9 cellular contexts compared by ENCODE assay signal in genomic region chr14:54882521-54882920, GRCh38. TPM values are rescaled to one million over a fixed set of nuclear protein-coding genes. Genes with fewer than 3 reads are reported as not detected.
DNase-seq lines count a peak whose midpoint lies in the region; ATAC-seq and TF ChIP-seq lines count a peak whose summit lies in the region.
"Had no signal": no experiment of that assay in that cellular context is flagged by ENCODE, and none has a peak within 500 bp of the region (broad histone marks: within the 10 kb centered on the region; RNA-seq: fewer than 3 reads in every experiment).

No MANE protein-coding gene starts in this region.

- no peaks in the 10 kb centered on the region for H3K9me3 Mint-ChIP-seq in CD4-positive, CD25-positive, alpha-beta regulatory T cell
- H3K9me3 Mint-ChIP-seq in central memory CD8-positive, alpha-beta T cell: no peaks in the 10 kb centered on the region
- H3K9me3 Mint-ChIP-seq in naive thymus-derived CD8-positive, alpha-beta T cell: no peaks in the 10 kb centered on the region
- no peaks in the 10 kb centered on the region; the same call in 2 of the 3 replicates for H3K9me3 Mint-ChIP-seq in GM23338

- H3K27ac Mint-ChIP-seq in CD4-positive, CD25-positive, alpha-beta regulatory T cell: peak overlapping the region; percentile 90 to 97 (median 94)
- peak overlapping the region; percentile 89 for H3K27ac Mint-ChIP-seq in central memory CD8-positive, alpha-beta T cell (ENCODE audit: low read depth)
- H3K27ac Mint-ChIP-seq in naive thymus-derived CD8-positive, alpha-beta T cell: peak overlapping the region; percentile 90 to 99 (median 96)
- H3K27ac Mint-ChIP-seq in GM23338: no peak overlapping the region

- H3K4me3 ChIP-seq in CD4-positive, CD25-positive, alpha-beta regulatory T cell (ENCODE audit: low read depth, low read length): peak overlapping the region; percentile 90
- no peak overlapping the region for H3K4me3 ChIP-seq in GM23338

- no peaks in the 10 kb centered on the region; the same call in 1 of the 2 replicates for H3K79me2 ChIP-seq in GM23338 (replicated peaks; ENCODE audit: insufficient read depth)

- H3K36me3 Mint-ChIP-seq in CD4-positive, CD25-positive, alpha-beta regulatory T cell: peaks cover 8% of the 10 kb centered on the region
- H3K36me3 Mint-ChIP-seq in central memory CD8-positive, alpha-beta T cell (ENCODE audit: insufficient read depth): peaks cover 14% of the 10 kb centered on the region
- H3K36me3 Mint-ChIP-seq in naive thymus-derived CD8-positive, alpha-beta T cell: peaks cover 0 to 2% (median 0%) of the 10 kb centered on the region in 3 donors
- peaks cover 6% of the 10 kb centered on the region; the same call in 1 of the 3 replicates for H3K36me3 Mint-ChIP-seq in GM23338 (ENCODE audit: low read depth)

- H3K27ac ChIP-seq in CD4-positive, CD25-positive, alpha-beta regulatory T cell (ENCODE audit: insufficient read depth, low read length, poor library complexity, severe bottlenecking): peak overlapping the region; percentile 85
- H3K27ac ChIP-seq in GM23338 (ENCODE audit: low read depth): no peak overlapping the region

- H3F3A ChIP-seq in GM23338 (replicated peaks; ENCODE audit: low read depth): no peaks in the 10 kb centered on the region; the same call in 1 of the 2 replicates

- H3K9me2 ChIP-seq in GM23338 (ENCODE audit: insufficient read depth): peaks cover 3% of the 10 kb centered on the region; the same call in 1 of the 2 replicates

- peaks cover 3% of the 10 kb centered on the region for H3K36me3 ChIP-seq in CD4-positive, CD25-positive, alpha-beta regulatory T cell (ENCODE audit: control insufficient read depth, insufficient read depth, low read length)
- H3K36me3 ChIP-seq in GM23338 (ENCODE audit: insufficient read depth): no peaks in the 10 kb centered on the region

- H3K4me1 Mint-ChIP-seq in CD4-positive, CD25-positive, alpha-beta regulatory T cell: peaks cover 14 to 74% (median 48%) of the 10 kb centered on the region in 4 donors
- peaks cover 49% of the 10 kb centered on the region for H3K4me1 Mint-ChIP-seq in central memory CD8-positive, alpha-beta T cell
- peaks cover 10 to 57% (median 48%) of the 10 kb centered on the region in 4 donors for H3K4me1 Mint-ChIP-seq in naive thymus-derived CD8-positive, alpha-beta T cell
- peaks cover 13% of the 10 kb centered on the region for H3K4me1 Mint-ChIP-seq in GM23338

- H3K9me3 ChIP-seq in CD4-positive, CD25-positive, alpha-beta regulatory T cell (ENCODE audit: control insufficient read depth in 2 of 2, low read length in 2 of 2): no peaks in the 10 kb centered on the region

- H3K4me2 ChIP-seq in GM23338: no peak overlapping the region

- peaks cover 38% of the 10 kb centered on the region for H3K4me1 ChIP-seq in CD4-positive, CD25-positive, alpha-beta regulatory T cell (ENCODE audit: control insufficient read depth, insufficient read depth, low read length, poor library complexity, severe bottlenecking)
- peaks cover 10% of the 10 kb centered on the region for H3K4me1 ChIP-seq in GM23338 (ENCODE audit: insufficient read depth)

- no peak for DNase-seq in CD4-positive, CD25-positive, alpha-beta regulatory T cell
- DNase-seq in NCI-H2171 (lab: John Stamatoyannopoulos, UW) (peak; percentile 31), GM23338 (ENCODE audit: low spot score) (no peak), NCI-H1092 (lab: John Stamatoyannopoulos, UW) (no peak)
- no peak for DNase-seq in central memory CD8-positive, alpha-beta T cell (ENCODE audit: low spot score in 2 of 2)
- no peak for DNase-seq in naive thymus-derived CD8-positive, alpha-beta T cell
- DNase-seq: COR-L47 had no signal

- no peak for ATAC-seq in CD4-positive, CD25-positive, alpha-beta regulatory T cell (ENCODE audit: low read depth in 2 of 2)
- ATAC-seq in central memory CD8-positive, alpha-beta T cell (replicated peaks; ENCODE audit: extremely low read depth, poor library complexity, severe bottlenecking): no peak
- no peak for ATAC-seq in naive thymus-derived CD8-positive, alpha-beta T cell
- ATAC-seq in GM23338: no peak
- ATAC-seq in HG03045 (IDR thresholded peaks at IDR 0.05; ENCODE audit: unreplicated experiment): no peak
- ATAC-seq in HG03097 (IDR thresholded peaks at IDR 0.05; ENCODE audit: low FRiP score, unreplicated experiment): no peak

- no peaks in the 10 kb centered on the region for H3K27me3 Mint-ChIP-seq in CD4-positive, CD25-positive, alpha-beta regulatory T cell
- H3K27me3 Mint-ChIP-seq in central memory CD8-positive, alpha-beta T cell: no peaks in the 10 kb centered on the region
- no peaks in the 10 kb centered on the region for H3K27me3 Mint-ChIP-seq in naive thymus-derived CD8-positive, alpha-beta T cell
- H3K27me3 Mint-ChIP-seq in GM23338 (ENCODE audit: insufficient read depth, low read depth, poor library complexity): peaks cover 4% of the 10 kb centered on the region

- peak overlapping the region; percentile 90 to 94 (median 92) for H3K4me3 Mint-ChIP-seq in CD4-positive, CD25-positive, alpha-beta regulatory T cell
- H3K4me3 Mint-ChIP-seq in central memory CD8-positive, alpha-beta T cell: peak overlapping the region; percentile 84
- peak overlapping the region in 6 of 10 donors; percentile 1 to 96 (median 92) for H3K4me3 Mint-ChIP-seq in naive thymus-derived CD8-positive, alpha-beta T cell
- no peak overlapping the region for H3K4me3 Mint-ChIP-seq in GM23338

- H2AFZ ChIP-seq in GM23338: no peak overlapping the region

- TF ChIP-seq CTCF in GM23338 (conservative IDR thresholded peaks at IDR 0.05; ENCODE audit: low read depth in 2 of 2): no peak

- H3K27me3 ChIP-seq in CD4-positive, CD25-positive, alpha-beta regulatory T cell (ENCODE audit: control insufficient read depth, insufficient read depth, low read length): no peaks in the 10 kb centered on the region
- no peaks in the 10 kb centered on the region for H3K27me3 ChIP-seq in GM23338 (ENCODE audit: insufficient read depth)

- no peaks in the 10 kb centered on the region for H4K20me1 ChIP-seq in GM23338 (replicated peaks; ENCODE audit: insufficient read depth)

- POLR2A ChIA-PET in naive thymus-derived CD8-positive, alpha-beta T cell (lab: Charles Lee): interaction anchor here (0.5 to 2.2 kb wide), 5 partner anchors 10 to 20 kb away, joined by 3 to 18 read pairs (median 6); partner anchors contain the start of gene GCH1

TF ChIP-seq in GM23338, 12 proteins besides CTCF, POLR2A, EP300 and RAD21:
- TF ChIP-seq POLR2AphosphoS5 (IDR thresholded peaks at IDR 0.05; ENCODE audit: low read depth) (no peak), ZNF114 (CRISPR knock-in tag; IDR thresholded peaks at IDR 0.05) (no peak), STAT1 (IDR thresholded peaks at IDR 0.05; ENCODE audit: unreplicated experiment) (no peak), ZNF331 (CRISPR knock-in tag; IDR thresholded peaks at IDR 0.05; ENCODE audit: low read depth) (no peak), CREB1 (CRISPR knock-in tag; IDR thresholded peaks at IDR 0.05; ENCODE audit: low read depth) (no peak), EZH2phosphoT487 (IDR thresholded peaks at IDR 0.05; ENCODE audit: unreplicated experiment) (no peak), JUNB (IDR thresholded peaks at IDR 0.05; ENCODE audit: unreplicated experiment) (no peak), NANOG (IDR thresholded peaks at IDR 0.05; ENCODE audit: borderline replicate concordance) (no peak)
- TF ChIP-seq, protein P1, sequence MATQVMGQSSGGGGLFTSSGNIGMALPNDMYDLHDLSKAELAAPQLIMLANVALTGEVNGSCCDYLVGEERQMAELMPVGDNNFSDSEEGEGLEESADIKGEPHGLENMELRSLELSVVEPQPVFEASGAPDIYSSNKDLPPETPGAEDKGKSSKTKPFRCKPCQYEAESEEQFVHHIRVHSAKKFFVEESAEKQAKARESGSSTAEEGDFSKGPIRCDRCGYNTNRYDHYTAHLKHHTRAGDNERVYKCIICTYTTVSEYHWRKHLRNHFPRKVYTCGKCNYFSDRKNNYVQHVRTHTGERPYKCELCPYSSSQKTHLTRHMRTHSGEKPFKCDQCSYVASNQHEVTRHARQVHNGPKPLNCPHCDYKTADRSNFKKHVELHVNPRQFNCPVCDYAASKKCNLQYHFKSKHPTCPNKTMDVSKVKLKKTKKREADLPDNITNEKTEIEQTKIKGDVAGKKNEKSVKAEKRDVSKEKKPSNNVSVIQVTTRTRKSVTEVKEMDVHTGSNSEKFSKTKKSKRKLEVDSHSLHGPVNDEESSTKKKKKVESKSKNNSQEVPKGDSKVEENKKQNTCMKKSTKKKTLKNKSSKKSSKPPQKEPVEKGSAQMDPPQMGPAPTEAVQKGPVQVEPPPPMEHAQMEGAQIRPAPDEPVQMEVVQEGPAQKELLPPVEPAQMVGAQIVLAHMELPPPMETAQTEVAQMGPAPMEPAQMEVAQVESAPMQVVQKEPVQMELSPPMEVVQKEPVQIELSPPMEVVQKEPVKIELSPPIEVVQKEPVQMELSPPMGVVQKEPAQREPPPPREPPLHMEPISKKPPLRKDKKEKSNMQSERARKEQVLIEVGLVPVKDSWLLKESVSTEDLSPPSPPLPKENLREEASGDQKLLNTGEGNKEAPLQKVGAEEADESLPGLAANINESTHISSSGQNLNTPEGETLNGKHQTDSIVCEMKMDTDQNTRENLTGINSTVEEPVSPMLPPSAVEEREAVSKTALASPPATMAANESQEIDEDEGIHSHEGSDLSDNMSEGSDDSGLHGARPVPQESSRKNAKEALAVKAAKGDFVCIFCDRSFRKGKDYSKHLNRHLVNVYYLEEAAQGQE (IDR thresholded peaks at IDR 0.05; ENCODE audit: unreplicated experiment): no peak

RNA-seq across cellular contexts. Expression of gene GCH1, which starts 20.1 kb away (rescaled TPM):
- 53.9 TPM for total RNA-seq in CD4-positive, CD25-positive, alpha-beta regulatory T cell
- 10 to 100 TPM; 41.8 to 63.0 (median 45.8) TPM for polyA plus RNA-seq in CD4-positive, CD25-positive, alpha-beta regulatory T cell
- 10 to 100 TPM; 22.3 to 24.6 TPM for total RNA-seq in naive thymus-derived CD8-positive, alpha-beta T cell
- 10 to 100 TPM; 23.0 to 29.4 (median 24.3) TPM for polyA plus RNA-seq in naive thymus-derived CD8-positive, alpha-beta T cell
- total RNA-seq in GM23338 (2014; rRNA removed; shearing (Covaris generic)): 15.0 and 22.2 TPM in 2 replicates
- 8.7 and 9.3 TPM in 2 replicates for polyA plus RNA-seq in GM23338 (2016; fragmentation: Nextera tagmentation; extraction: Ambion mirVana)
